Comparison of ENCODE assay signal across 24 cellular contexts in genomic region chr2:61045999-61046398, GRCh38. TPM values are rescaled to one million over a fixed set of nuclear protein-coding genes. Genes with fewer than 3 reads are reported as not detected.
DNase-seq lines count a peak whose midpoint lies in the region; ATAC-seq, FAIRE-seq and TF ChIP-seq lines count a peak whose summit lies in the region.
"Had no signal": no experiment of that assay in that cellular context is flagged by ENCODE, and none has a peak within 500 bp of the region (broad histone marks: within the 10 kb centered on the region; RNA-seq: fewer than 3 reads in every experiment).

No MANE protein-coding gene starts in this region.

- H2BK20ac ChIP-seq in IMR-90 (ENCODE audit: low read depth, low read length), result no peak overlapping the region

- H3F3A ChIP-seq in PC-9 (ENCODE audit: insufficient read depth, low read depth), result peaks cover 14% of the 10 kb centered on the region

- no CpG with 5 or more reads among the region's 4 CpGs for WGBS in IMR-90 (ENCODE audit: extremely low coverage in 2 of 2, insufficient read length in 1 of 2), 2 experiments
- 51 to 73% (median 70%) methylated on average over 4 of the region's 4 CpGs for WGBS in small intestine, 3 donors

- no TSS peak for BruUV-seq in IMR-90 (replicated peaks; lab: Mats Ljungman, UMichigan)
- no TSS peak for BruUV-seq in PC-9 (replicated peaks; lab: Mats Ljungman, UMichigan)

- no peak overlapping the region for H2AK9ac ChIP-seq in IMR-90 (replicated peaks; ENCODE audit: low read depth, low read length, poor library complexity)

- peaks cover 6 to 18% of the 10 kb centered on the region in 2 experiments; a peak in 3 of 4 replicates for H3K79me1 ChIP-seq in IMR-90 (ENCODE audit: low read depth in 1 of 2, low read length in 2 of 2)

- H3K4me2 ChIP-seq in IMR-90 (ENCODE audit: low read depth, low read length), result no peak overlapping the region; the same call in 1 of the 2 replicates
- no peak overlapping the region for H3K4me2 ChIP-seq in PC-9

- H3K23ac ChIP-seq in IMR-90 (ENCODE audit: low read depth, low read length), result no peak overlapping the region

- H3K36me3 ChIP-seq in IMR-90 (ENCODE audit: control insufficient read depth, insufficient read depth, low read length), result peaks cover 14% of the 10 kb centered on the region
- peaks cover 44% of the 10 kb centered on the region for H3K36me3 ChIP-seq in left ventricle myocardium inferior
- H3K36me3 ChIP-seq in small intestine (ENCODE audit: control insufficient read depth in 2 of 2, insufficient read depth in 2 of 2, low read length in 2 of 2), result peaks cover 3 to 6% of the 10 kb centered on the region in 2 donors
- peaks cover 57% of the 10 kb centered on the region for H3K36me3 ChIP-seq in PC-9 (ENCODE audit: low read depth)

- peaks cover 5% of the 10 kb centered on the region for H3K9me1 ChIP-seq in IMR-90 (ENCODE audit: insufficient read depth, low read length)

- H2AFZ ChIP-seq in IMR-90 (replicated peaks; ENCODE audit: low read length, poor library complexity) (no peak overlapping the region), PC-9 (no peak overlapping the region)

- H3K4me3 ChIP-seq in IMR-90 (ENCODE audit: insufficient read depth, low read depth, low read length), result no peak overlapping the region
- H3K4me3 ChIP-seq in astrocyte of the spinal cord (ENCODE audit: low read depth, low read length), result no peak overlapping the region
- H3K4me3 ChIP-seq in left ventricle myocardium inferior, result no peak overlapping the region
- no peak overlapping the region for H3K4me3 ChIP-seq in small intestine (ENCODE audit: low read depth in 1 of 2, low read length in 2 of 2)
- no peak overlapping the region for H3K4me3 ChIP-seq in PC-9
- H3K4me3 ChIP-seq: tibial artery had no signal

- H3K4me1 ChIP-seq in IMR-90 (ENCODE audit: control insufficient read depth, insufficient read depth, low read length) (peaks cover 2% of the 10 kb centered on the region; the same call in 1 of the 2 replicates), left ventricle myocardium inferior (peaks cover 57% of the 10 kb centered on the region), small intestine (ENCODE audit: control insufficient read depth in 2 of 2, insufficient read depth in 1 of 2, low read depth in 1 of 2, low read length in 1 of 2) (no peaks in the 10 kb centered on the region), PC-9 (replicated peaks; ENCODE audit: insufficient read depth) (no peaks in the 10 kb centered on the region)

- POLR2A ChIA-PET in IMR-90 (lab: Charles Lee; ENCODE audit: unreplicated experiment), result no interaction called here
- POLR2A ChIA-PET in PC-9 (lab: Charles Lee; ENCODE audit: unreplicated experiment), result no interaction called here

- no peak overlapping the region for H3K4ac ChIP-seq in IMR-90 (ENCODE audit: low read depth, low read length)

- in situ Hi-C loops in IMR-90 (cut with MboI; ENCODE audit: low sequenced_read_pairs) (no loop called here), astrocyte of the spinal cord (cut with HindIII; ENCODE audit: low sequenced_read_pairs) (no loop called here)

- no peak overlapping the region for H2BK5ac ChIP-seq in IMR-90 (ENCODE audit: low read depth, low read length, poor library complexity, severe bottlenecking)

- no peaks in the 10 kb centered on the region for H3K9me3 ChIP-seq in IMR-90 (ENCODE audit: control insufficient read depth, insufficient read depth, low read length)
- no peaks in the 10 kb centered on the region for H3K9me3 ChIP-seq in left ventricle myocardium inferior (replicated peaks)
- H3K9me3 ChIP-seq in small intestine (ENCODE audit: control insufficient read depth, low read depth), result no peaks in the 10 kb centered on the region
- H3K9me3 ChIP-seq in PC-9 (ENCODE audit: insufficient read depth, low read depth), result no peaks in the 10 kb centered on the region
- H3K9me3 ChIP-seq: tibial artery had no signal

- H3K27ac ChIP-seq in IMR-90 (ENCODE audit: insufficient read depth, low read length) (no peak overlapping the region), left ventricle myocardium inferior (replicated peaks) (peak overlapping the region; percentile 70), small intestine (ENCODE audit: low read depth in 1 of 2, low read length in 1 of 2) (no peak overlapping the region), PC-9 (no peak overlapping the region)
- H3K27ac ChIP-seq: RWPE1, VCaP had no signal

- FAIRE-seq in small intestine (lab: Jason Lieb, UNC), result peak; percentile 55

- H4K8ac ChIP-seq in IMR-90 (ENCODE audit: low read depth in 2 of 2, low read length in 2 of 2), result no peak overlapping the region

- TF ChIP-seq POLR2A in IMR-90 (IDR thresholded peaks at IDR 0.05; ENCODE audit: low read depth, low read length), result no peak

- H4K20me1 ChIP-seq in IMR-90 (ENCODE audit: insufficient read depth, low read length) (no peaks in the 10 kb centered on the region; the same call in 1 of the 2 replicates), PC-9 (ENCODE audit: insufficient read depth) (peaks cover 10% of the 10 kb centered on the region)

- CTCF ChIA-PET in IMR-90 (lab: Yijun Ruan, JAX) (no interaction called here), PC-9 (lab: Charles Lee) (no interaction called here)

- no peak overlapping the region for H4K5ac ChIP-seq in IMR-90 (ENCODE audit: low read depth, low read length)

- H3K9ac ChIP-seq in IMR-90 (ENCODE audit: low read depth, low read length), result no peak overlapping the region

- H3K18ac ChIP-seq in IMR-90 (ENCODE audit: low read depth, low read length), result no peak overlapping the region

- peak; percentile 69 for ATAC-seq in IMR-90 (ENCODE audit: low read depth)
- ATAC-seq: activated CD8-positive, alpha-beta T cell treated with anti-CD3 and anti-CD28 coated beads for 36 hours; activated naive CD4-positive, alpha-beta T cell treated with anti-CD3 and anti-CD28 coated beads, Interleukin-2, amount 50 U/mL, for 72 hours; stimulated activated memory B cell treated with anti-CD40 and anti-IgM and Interleukin-4, amounts not matched to agents 10 μg/mL and 1 μg/mL and 100 μg/mL, for 72 hours had no signal

- H3K27me3 ChIP-seq in IMR-90 (ENCODE audit: control insufficient read depth, insufficient read depth, low read length) (no peaks in the 10 kb centered on the region), left ventricle myocardium inferior (ENCODE audit: low read depth) (no peaks in the 10 kb centered on the region), small intestine (ENCODE audit: control insufficient read depth in 2 of 2, insufficient read depth in 2 of 2, low read length in 2 of 2) (no peaks in the 10 kb centered on the region), PC-9 (ENCODE audit: insufficient read depth, low read depth) (no peaks in the 10 kb centered on the region)
- H3K27me3 ChIP-seq: tibial artery had no signal

- DNase-seq in IMR-90 (peak; percentile 65), astrocyte of the spinal cord (ENCODE audit: low read depth, low spot score) (peak; percentile 1), left ventricle myocardium inferior (no peak), small intestine (no peak), PC-9 (no peak), RKO (ENCODE audit: low spot score) (no peak), NCI-H1930 (lab: John Stamatoyannopoulos, UW) (no peak)
- DNase-seq: activated CD8-positive, alpha-beta T cell treated with anti-CD3 and anti-CD28 coated beads for 36 hours; activated T-cell treated with anti-CD3 and anti-CD28 coated beads, Interleukin-2, amount 50 U/mL, for 48 hours; C1 segment of cervical spinal cord; caudate nucleus; DMS153; effector memory CD4-positive, alpha-beta T cell; foreskin melanocyte; GOT3; KG1; NCI-H1417; NCI-H2171; NCI-H82; tibial artery had no signal

- intact Hi-C loops in IMR-90 (cut with micrococcal nuclease) (no loop called here), left ventricle myocardium inferior (cut with micrococcal nuclease) (no loop called here), PC-9 (cut with micrococcal nuclease; ENCODE audit: unreplicated experiment) (no loop called here)

- H3K56ac ChIP-seq in IMR-90 (ENCODE audit: extremely low read depth, insufficient read depth, low read length), result no peak overlapping the region

- TF ChIP-seq RAD21 in IMR-90 (IDR thresholded peaks at IDR 0.05; ENCODE audit: low read length), result no peak

- TF ChIP-seq CTCF in IMR-90 (conservative IDR thresholded peaks at IDR 0.05; ENCODE audit: low read depth, low read length), result no peak
- TF ChIP-seq CTCF in astrocyte of the spinal cord (IDR thresholded peaks at IDR 0.05; ENCODE audit: low read depth, low read length), result no peak
- TF ChIP-seq CTCF in left ventricle myocardium inferior (IDR thresholded peaks at IDR 0.05; ENCODE audit: borderline replicate concordance), result no peak
- no peak for TF ChIP-seq CTCF in PC-9 (conservative IDR thresholded peaks at IDR 0.05)

- H3K79me2 ChIP-seq in PC-9 (ENCODE audit: low read depth), result no peaks in the 10 kb centered on the region

- no peak overlapping the region for H3K14ac ChIP-seq in IMR-90 (replicated peaks; ENCODE audit: low read depth, low read length)

- no peak overlapping the region for H4K91ac ChIP-seq in IMR-90 (ENCODE audit: insufficient read depth, low read depth, low read length)

- no peak overlapping the region for H2AK5ac ChIP-seq in IMR-90 (ENCODE audit: low read depth, low read length)

- H2BK120ac ChIP-seq in IMR-90 (ENCODE audit: low read depth, low read length), result no peak overlapping the region

- no peak overlapping the region for H2BK15ac ChIP-seq in IMR-90 (ENCODE audit: low read depth, low read length)

- H3K9me2 ChIP-seq in PC-9 (ENCODE audit: insufficient read depth), result no peaks in the 10 kb centered on the region

- dilution Hi-C loops in IMR-90 (cut with HindIII; ENCODE audit: low sequenced_read_pairs, unreplicated experiment), result no loop called here

TF ChIP-seq in IMR-90, 13 proteins besides CTCF, POLR2A, EP300 and RAD21 (continues in another document):
- TF ChIP-seq RCOR1 (IDR thresholded peaks at IDR 0.05; ENCODE audit: insufficient replicate concordance, low read length), result no peak

RNA-seq across cellular contexts. Expression of gene SANBR, which starts 19.7 kb away (rescaled TPM):
- 3.8 and 5.8 TPM in 2 replicates for total RNA-seq in IMR-90 (2012; rRNA removed)
- 2.7 and 3.3 TPM in 2 replicates for polyA plus RNA-seq in IMR-90 (2012; rRNA removed)
- polyA plus RNA-seq in IMR-90 (2012; cell fraction: cytosol; rRNA removed), result 0.57 and 1.3 TPM in 2 replicates
- 0.95 and 4.2 TPM in 2 replicates for polyA plus RNA-seq in IMR-90 (2012; cell fraction: nucleus; rRNA removed; ENCODE audit: low replicate concordance)
- 6.8 TPM for total RNA-seq in left ventricle myocardium inferior
- polyA plus RNA-seq in small intestine, result 1 to 10 TPM; 1.9 to 5.3 (median 4.7) TPM
- 12.6 and 13.8 TPM in 2 replicates for total RNA-seq in PC-9 (2021)

RNA-seq across cellular contexts. Expression of gene PUS10, which starts 27.9 kb away (rescaled TPM):
- total RNA-seq in IMR-90 (2012; rRNA removed) (5.7 and 7.5 TPM in 2 replicates), left ventricle myocardium inferior (5.5 TPM), PC-9 (2021) (4.5 and 5.1 TPM in 2 replicates)
- polyA plus RNA-seq in IMR-90 (2012; rRNA removed) (3.4 and 4.4 TPM in 2 replicates), small intestine (10 to 100 TPM in 1 of 3 donors, 1 to 10 TPM in 2; 4.6 to 12.7 (median 5.9) TPM)
- 0.89 and 2.1 TPM in 2 replicates for polyA plus RNA-seq in IMR-90 (2012; cell fraction: cytosol; rRNA removed)
- polyA plus RNA-seq in IMR-90 (2012; cell fraction: nucleus; rRNA removed; ENCODE audit: low replicate concordance), result 0.92 and 5.5 TPM in 2 replicates

RNA-seq across cellular contexts. Expression of gene PEX13, which starts 28.5 kb away (rescaled TPM):
- 33.3 and 34.8 TPM in 2 replicates for total RNA-seq in IMR-90 (2012; rRNA removed)
- polyA plus RNA-seq in IMR-90 (2012; rRNA removed), result 11.4 and 12.1 TPM in 2 replicates
- polyA plus RNA-seq in IMR-90 (2012; cell fraction: cytosol; rRNA removed), result 6.3 and 15.1 TPM in 2 replicates
- polyA plus RNA-seq in IMR-90 (2012; cell fraction: nucleus; rRNA removed; ENCODE audit: low replicate concordance), result 4.4 and 6.6 TPM in 2 replicates
- 23.4 TPM for total RNA-seq in left ventricle myocardium inferior
- 10 to 100 TPM; 10.3 to 12.3 (median 11.9) TPM for polyA plus RNA-seq in small intestine
- total RNA-seq in PC-9 (2021), result 28.4 and 32.4 TPM in 2 replicates

Comparison
In these comparisons a context has a peak if more than half of its experiments do, and no peak if none do; other contexts are left out.
1. DNase-seq: peak in IMR-90 (single experiment) and astrocyte of the spinal cord (single experiment); none in left ventricle myocardium inferior (single experiment), small intestine (single experiment), PC-9 (0 of 2), RKO (single experiment) and NCI-H1930 (0 of 2).